ENCODE assay signal across 13 cellular contexts in the genomic region with DNA sequence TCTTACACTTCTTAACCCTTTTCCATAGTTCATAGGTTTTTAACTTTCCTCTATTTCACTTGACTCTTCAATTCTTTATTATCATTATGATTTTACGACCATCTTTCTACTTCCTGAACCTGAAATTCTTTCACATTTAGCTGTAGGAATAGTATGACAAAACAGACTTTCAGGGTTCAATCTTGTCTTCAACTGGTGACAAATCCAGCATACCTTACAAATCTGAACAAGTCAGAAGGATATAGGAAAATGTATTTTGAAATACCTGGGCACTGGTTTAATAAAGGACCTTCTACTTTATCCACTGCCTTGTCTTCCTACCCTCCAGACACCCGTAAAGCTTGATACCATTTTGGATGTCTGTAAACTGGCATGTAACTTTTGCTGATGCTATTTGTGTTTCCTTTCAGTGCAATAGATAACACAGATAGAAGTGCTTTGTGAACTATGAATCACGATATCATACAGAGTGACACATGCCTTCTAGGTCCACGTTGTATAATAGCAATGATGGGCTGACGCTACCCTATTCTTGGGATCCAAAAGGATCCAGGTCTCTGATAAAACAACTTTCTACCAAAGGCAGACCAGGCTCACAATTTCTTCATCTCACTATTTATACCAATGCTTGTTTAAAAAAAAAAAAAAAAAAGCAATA.
DNase-seq lines count a peak whose midpoint lies in the region; ATAC-seq, FAIRE-seq and TF ChIP-seq lines count a peak whose summit lies in the region.
"Had no signal": no experiment of that assay in that cellular context is flagged by ENCODE, and none has a peak within 500 bp of the region (broad histone marks: within the 10 kb centered on the region; RNA-seq: fewer than 3 reads in every experiment).

No MANE protein-coding gene starts in this region.

- no peak overlapping the region for H3K14ac ChIP-seq in H9 (ENCODE audit: insufficient read depth, low read length)

- H2BK5ac ChIP-seq in H9 (ENCODE audit: insufficient read length, low read length), result no peak overlapping the region

- H3K9ac ChIP-seq in H9 (ENCODE audit: extremely low read depth, insufficient read length, low read length), result no peak overlapping the region
- H3K9ac ChIP-seq: BLaER1 had no signal

- H4K91ac ChIP-seq in H9 (ENCODE audit: insufficient read length, low read depth, low read length), result no peak overlapping the region

- TF ChIP-seq CTCF in bronchial epithelial cell (IDR thresholded peaks at IDR 0.05; ENCODE audit: insufficient read depth, low read length, severe bottlenecking), result no peak
- TF ChIP-seq CTCF in H9 (conservative IDR thresholded peaks at IDR 0.05), result no peak

- no CpG with 5 or more reads among the region's 5 CpGs for WGBS in H9 (ENCODE audit: extremely low coverage, insufficient read length, low lambda C conversion rate)

- no peak overlapping the region for H3K4me3 ChIP-seq in bronchial epithelial cell (ENCODE audit: low read depth, low read length)
- H3K4me3 ChIP-seq: BLaER1 had no signal

- no peak overlapping the region for H4K5ac ChIP-seq in H9 (ENCODE audit: insufficient read length, low read depth, low read length)

- FAIRE-seq in bronchial epithelial cell (lab: Jason Lieb, UNC) (no peak), urothelium cell line (lab: Jason Lieb, UNC) (peak; percentile 89)
- FAIRE-seq: GM19239 had no signal

- no peak for DNase-seq in activated naive CD4-positive, alpha-beta T cell treated with anti-CD3 and anti-CD28 coated beads, Interleukin-2, amount 10 ng/mL, durations not matched to agents 7 days and 5 days
- DNase-seq in bronchial epithelial cell (ENCODE audit: low read depth) (peak; percentile 51), epithelial cell of prostate (ENCODE audit: low read depth, low spot score) (no peak), urothelium cell line (ENCODE audit: low spot score) (no peak), H9 (no peak)
- DNase-seq: DMS 273 treated with DMSO at 0.1 percent for 48 hours had no signal

- no peak overlapping the region for H2BK15ac ChIP-seq in H9 (ENCODE audit: low read depth, low read length)

- H3K4ac ChIP-seq in H9 (ENCODE audit: low read depth, low read length), result no peak overlapping the region

- CTCF ChIA-PET in activated naive CD4-positive, alpha-beta T cell treated with anti-CD3 and anti-CD28 coated beads, Interleukin-2, amount 10 ng/mL, durations not matched to agents 7 days and 5 days (lab: Charles Lee), result no interaction called here

- ATAC-seq in GM21360 (IDR thresholded peaks at IDR 0.05; ENCODE audit: unreplicated experiment), result no peak
- no peak for ATAC-seq in HG02852 (IDR thresholded peaks at IDR 0.05; ENCODE audit: unreplicated experiment)
- ATAC-seq: HCT116 had no signal

- H3K27me3 Mint-ChIP-seq in activated naive CD4-positive, alpha-beta T cell treated with anti-CD3 and anti-CD28 coated beads, Interleukin-2, amount 50 U/mL, for 24 hours, result no peaks in the 10 kb centered on the region
- no peaks in the 10 kb centered on the region for H3K27me3 Mint-ChIP-seq in activated naive CD4-positive, alpha-beta T cell treated with anti-CD3 and anti-CD28 coated beads, Interleukin-2, amount 10 ng/mL, durations not matched to agents 7 days and 5 days
- no peaks in the 10 kb centered on the region for H3K27me3 Mint-ChIP-seq in H9 (ENCODE audit: low read depth)

- no peak overlapping the region for H2BK12ac ChIP-seq in H9 (ENCODE audit: insufficient read length, low read depth, low read length)

- no peaks in the 10 kb centered on the region for H3K9me3 ChIP-seq in H9 (ENCODE audit: control insufficient read depth, low read depth, low read length)

- H3K27me3 ChIP-seq in bronchial epithelial cell (ENCODE audit: control insufficient read depth, insufficient read depth, low read length), result no peaks in the 10 kb centered on the region
- no peaks in the 10 kb centered on the region for H3K27me3 ChIP-seq in H9 (ENCODE audit: insufficient read depth, low read length)
- H3K27me3 ChIP-seq: BLaER1 had no signal

- H3K4me3 Mint-ChIP-seq in activated naive CD4-positive, alpha-beta T cell treated with anti-CD3 and anti-CD28 coated beads, Interleukin-2, amount 50 U/mL, for 24 hours, result no peak overlapping the region
- H3K4me3 Mint-ChIP-seq in activated naive CD4-positive, alpha-beta T cell treated with anti-CD3 and anti-CD28 coated beads, Interleukin-2, amount 10 ng/mL, durations not matched to agents 7 days and 5 days, result no peak overlapping the region
- H3K4me3 Mint-ChIP-seq in H9, result no peak overlapping the region

- peaks cover 27% of the 10 kb centered on the region for H3K4me1 Mint-ChIP-seq in activated naive CD4-positive, alpha-beta T cell treated with anti-CD3 and anti-CD28 coated beads, Interleukin-2, amount 50 U/mL, for 24 hours
- H3K4me1 Mint-ChIP-seq in activated naive CD4-positive, alpha-beta T cell treated with anti-CD3 and anti-CD28 coated beads, Interleukin-2, amount 10 ng/mL, durations not matched to agents 7 days and 5 days, result peaks cover 31% of the 10 kb centered on the region
- peaks cover 0 to 4% of the 10 kb centered on the region in 2 experiments; a peak in 2 of 4 replicates for H3K4me1 Mint-ChIP-seq in H9

- no peak overlapping the region for H3K18ac ChIP-seq in H9 (ENCODE audit: insufficient read length, low read depth, low read length)

- no peak overlapping the region for H3K56ac ChIP-seq in H9 (ENCODE audit: insufficient read length, low read depth, low read length)

- no peak overlapping the region for H4K8ac ChIP-seq in H9 (replicated peaks; ENCODE audit: insufficient read length, low read depth, low read length)

- H2AFZ ChIP-seq in H9 (ENCODE audit: low read length), result no peak overlapping the region

- H3K79me1 ChIP-seq in H9 (ENCODE audit: insufficient read depth, low read depth, low read length, poor library complexity, severe bottlenecking), result no peaks in the 10 kb centered on the region

- no peaks in the 10 kb centered on the region for H4K20me1 ChIP-seq in H9 (ENCODE audit: control insufficient read depth, insufficient read depth, insufficient read length)
- H4K20me1 ChIP-seq: BLaER1 had no signal

- peaks cover 24% of the 10 kb centered on the region for H3K36me3 Mint-ChIP-seq in activated naive CD4-positive, alpha-beta T cell treated with anti-CD3 and anti-CD28 coated beads, Interleukin-2, amount 50 U/mL, for 24 hours
- peaks cover 71% of the 10 kb centered on the region for H3K36me3 Mint-ChIP-seq in activated naive CD4-positive, alpha-beta T cell treated with anti-CD3 and anti-CD28 coated beads, Interleukin-2, amount 10 ng/mL, durations not matched to agents 7 days and 5 days
- peaks cover 18 to 33% (median 22%) of the 10 kb centered on the region in 3 experiments for H3K36me3 Mint-ChIP-seq in H9 (ENCODE audit: insufficient read depth in 1 of 3, low read depth in 3 of 3)

- H3K9me3 Mint-ChIP-seq in activated naive CD4-positive, alpha-beta T cell treated with anti-CD3 and anti-CD28 coated beads, Interleukin-2, amount 50 U/mL, for 24 hours, result no peaks in the 10 kb centered on the region
- H3K9me3 Mint-ChIP-seq in activated naive CD4-positive, alpha-beta T cell treated with anti-CD3 and anti-CD28 coated beads, Interleukin-2, amount 10 ng/mL, durations not matched to agents 7 days and 5 days, result no peaks in the 10 kb centered on the region
- peaks cover 0 to 2% of the 10 kb centered on the region in 2 experiments; a peak in 1 of 5 replicates for H3K9me3 Mint-ChIP-seq in H9

- peak overlapping the region; percentile 31 for H3K27ac Mint-ChIP-seq in activated naive CD4-positive, alpha-beta T cell treated with anti-CD3 and anti-CD28 coated beads, Interleukin-2, amount 50 U/mL, for 24 hours
- no peak overlapping the region for H3K27ac Mint-ChIP-seq in activated naive CD4-positive, alpha-beta T cell treated with anti-CD3 and anti-CD28 coated beads, Interleukin-2, amount 10 ng/mL, durations not matched to agents 7 days and 5 days
- H3K27ac Mint-ChIP-seq in H9, result no peak overlapping the region

- H3K23me2 ChIP-seq in H9 (ENCODE audit: insufficient read length, low read depth, low read length, poor library complexity, severe bottlenecking), result no peaks in the 10 kb centered on the region

- peaks cover 4% of the 10 kb centered on the region for H3K36me3 ChIP-seq in bronchial epithelial cell (ENCODE audit: control insufficient read depth, insufficient read depth, low read length)

- H2AK5ac ChIP-seq in H9 (ENCODE audit: insufficient read length, low read length), result no peak overlapping the region

- H2BK120ac ChIP-seq in H9 (ENCODE audit: low read depth, low read length, poor library complexity, severe bottlenecking), result no peak overlapping the region

- H3K4me2 ChIP-seq in H9 (ENCODE audit: insufficient read depth, insufficient read length, low read length), result no peak overlapping the region
- H3K4me2 ChIP-seq: BLaER1 had no signal

- no peak overlapping the region for H3T11ph ChIP-seq in H9 (ENCODE audit: low read length)

- no peaks in the 10 kb centered on the region for H3K79me2 ChIP-seq in H9 (ENCODE audit: insufficient read depth, low read length)

- H3K27ac ChIP-seq in epithelial cell of prostate, result peak overlapping the region; percentile 11
- no peak overlapping the region for H3K27ac ChIP-seq in H9 (ENCODE audit: insufficient read length, low read depth, low read length)
- H3K27ac ChIP-seq: 22Rv1, BLaER1 had no signal

- H3K23ac ChIP-seq in H9 (ENCODE audit: insufficient read length, low read depth, low read length), result no peak overlapping the region

- H2BK20ac ChIP-seq in H9 (ENCODE audit: low read depth, low read length, poor library complexity, severe bottlenecking), result no peak overlapping the region

- H3K4me1 ChIP-seq in H9 (ENCODE audit: insufficient read depth, low read length), result no peaks in the 10 kb centered on the region; the same call in 1 of the 2 replicates
